In genomic region chr10:99451499-99451788, GRCh38 we compare ENCODE assay signal across 21 cellular contexts. TPM values are rescaled to one million over a fixed set of nuclear protein-coding genes. Genes with fewer than 3 reads are reported as not detected.
DNase-seq lines count a peak whose midpoint lies in the region; ATAC-seq, FAIRE-seq and TF ChIP-seq lines count a peak whose summit lies in the region.
"Had no signal": no experiment of that assay in that cellular context is flagged by ENCODE, and none has a peak within 500 bp of the region (broad histone marks: within the 10 kb centered on the region; RNA-seq: fewer than 3 reads in every experiment).

No MANE protein-coding gene starts in this region.

- in situ Hi-C loops in transverse colon (cut with MboI; ENCODE audit: low pct_ligation_motif_present in 1 of 4, low pct_unique_long_range_greater_than_20kb in 1 of 4, low sequenced_read_pairs in 3 of 4) = no loop called here

- no peaks in the 10 kb centered on the region for H3K79me1 ChIP-seq in H1 (ENCODE audit: low read depth, low read length)

- no peak overlapping the region for H3K56ac ChIP-seq in H1 (replicated peaks; ENCODE audit: insufficient read length, low read depth, low read length)

- no peak overlapping the region for H2AK5ac ChIP-seq in H1 (ENCODE audit: low read depth, low read length)

- H3K4me1 ChIP-seq in HUES6 (ENCODE audit: control insufficient read depth, insufficient read depth, low read length) (peaks cover 24% of the 10 kb centered on the region), H1 (replicated peaks in 1 of 4; ENCODE audit: control insufficient read depth in 3 of 4, insufficient read depth in 4 of 4, low read length in 3 of 4) (peaks cover 3 to 10% (median 8%) of the 10 kb centered on the region in 4 experiments; a peak in 6 of 7 replicates), lower lobe of right lung (no peaks in the 10 kb centered on the region), transverse colon (no peaks in the 10 kb centered on the region)

- H3K23ac ChIP-seq in H1 (ENCODE audit: insufficient read length) = no peak overlapping the region

- FAIRE-seq in H1 (lab: Jason Lieb, UNC) = peak; percentile 13

- H3K79me2 ChIP-seq in H1 (ENCODE audit: control insufficient read depth in 1 of 2, insufficient read depth in 2 of 2, low read length in 2 of 2) = no peaks in the 10 kb centered on the region

- WGBS in H1 (ENCODE audit: extremely low coverage in 1 of 2, insufficient coverage in 1 of 2, insufficient read length in 1 of 2, insufficient replicate concordance in 2 of 2, low coverage in 1 of 2, low lambda C conversion rate in 2 of 2, missing lambda C conversion rate in 1 of 2), 2 experiments = 61% methylated on average over 5 of the region's 5 CpGs; no CpG with 5 or more reads in 1 of the 2 experiments
- 46 to 56% methylated on average over 5 of the region's 5 CpGs for WGBS in transverse colon (ENCODE audit: low coverage in 1 of 2), 2 donors

- peak overlapping the region in 1 of 2 experiments; percentile 48; a peak in 3 of 4 replicates for H3K4me2 ChIP-seq in H1 (ENCODE audit: insufficient read depth in 1 of 2, low read depth in 2 of 2, low read length in 2 of 2)

- H2AFZ ChIP-seq in H1 (ENCODE audit: low read length) = no peak overlapping the region; the same call in 1 of the 2 replicates

- H3K18ac ChIP-seq in H1 (ENCODE audit: extremely low read depth, low read length) = no peak overlapping the region

- no peak overlapping the region for H2BK5ac ChIP-seq in H1 (ENCODE audit: low read depth, low read length)

- CTCF ChIA-PET in H1 (lab: Charles Lee; ENCODE audit: partially characterized antibody) = interaction anchor here (0.7 to 6.6 kb wide), 7 partner anchors 9 to 162 kb away, joined by 3 to 44 read pairs (median 4); no protein-coding TSS in a partner anchor

- no peak overlapping the region for H3K14ac ChIP-seq in H1 (ENCODE audit: insufficient read length)

- no peak overlapping the region for H2BK120ac ChIP-seq in H1 (replicated peaks; ENCODE audit: low read depth, low read length)

- no peaks in the 10 kb centered on the region for H4K20me1 ChIP-seq in H1 (replicated peaks in 1 of 2; ENCODE audit: control insufficient read depth in 1 of 2, insufficient read depth in 2 of 2, low read length in 2 of 2)

- H4K91ac ChIP-seq in H1 (replicated peaks; ENCODE audit: insufficient read length, low read length) = no peak overlapping the region

- H4K5ac ChIP-seq in H1 (ENCODE audit: insufficient read length, low read depth, low read length) = no peak overlapping the region

- H3K27me3 ChIP-seq in HUES6 (ENCODE audit: control insufficient read depth, insufficient read depth, low read length) (peaks cover 8% of the 10 kb centered on the region; the same call in 1 of the 2 replicates), H1 (replicated peaks in 1 of 4; ENCODE audit: control insufficient read depth in 3 of 4, extremely low read depth in 1 of 4, insufficient read depth in 3 of 4, low read length in 3 of 4) (peaks cover 0 to under 1% (median 0%) of the 10 kb centered on the region in 4 experiments; a peak in 2 of 7 replicates), lower lobe of right lung (ENCODE audit: low read depth) (peaks cover 37% of the 10 kb centered on the region), transverse colon (peaks cover 45% of the 10 kb centered on the region)

- no peak overlapping the region for H2BK12ac ChIP-seq in H1 (ENCODE audit: low read depth, low read length)

- TF ChIP-seq RAD21 in H1 (IDR thresholded peaks at IDR 0.05 in 1 of 2, conservative IDR thresholded peaks at IDR 0.05 in 1 of 2; ENCODE audit: low read depth in 2 of 2, low read length in 2 of 2) = no peak

- H4K8ac ChIP-seq in H1 (ENCODE audit: extremely low read depth, insufficient read depth, low read length) = no peak overlapping the region

- H3K36me3 ChIP-seq in HUES6 (ENCODE audit: control insufficient read depth, insufficient read depth, low read length) (no peaks in the 10 kb centered on the region), H1 (ENCODE audit: control insufficient read depth in 2 of 4, insufficient read depth in 4 of 4, low read length in 3 of 4) (no peaks in the 10 kb centered on the region), lower lobe of right lung (no peaks in the 10 kb centered on the region), transverse colon (no peaks in the 10 kb centered on the region)

- H3K4ac ChIP-seq in H1 (replicated peaks; ENCODE audit: insufficient read length, low read depth, low read length) = no peak overlapping the region

- peak overlapping the region; percentile 15; the same call in 1 of the 2 replicates for H3K4me3 ChIP-seq in HUES6 (ENCODE audit: low read depth, low read length)
- H3K4me3 ChIP-seq in H1 (ENCODE audit: extremely low read depth in 1 of 4, insufficient read depth in 2 of 4, low read depth in 3 of 4, low read length in 4 of 4) = peak overlapping the region in 1 of 4 experiments; percentile 31; a peak in 1 of 8 replicates
- no peak overlapping the region for H3K4me3 ChIP-seq in lower lobe of right lung
- H3K4me3 ChIP-seq in transverse colon = no peak overlapping the region

- DNase-seq in H1 (ENCODE audit: low read depth in 1 of 2, low spot score in 2 of 2) (no peak), lower lobe of right lung (no peak), transverse colon (no peak), posterior cingulate gyrus (no peak), NCI-H1694 (lab: John Stamatoyannopoulos, UW) (no peak), CD1c-positive myeloid dendritic cell (ENCODE audit: extremely low spot score) (no peak)
- DNase-seq: ACHN, C1 segment of cervical spinal cord, DMS 273 treated with DMSO at 0.1 percent for 48 hours, DND-41, H7, KG1, MV-4-11, NCI-H187 treated with DMSO at 0.1 percent for 48 hours, NCI-H2227 treated with DMSO at 0.1 percent for 48 hours, NCI-H510A treated with DMSO at 0.1 percent for 48 hours, RPMI8226, SIG-M5 had no signal

- H3K9ac ChIP-seq in HUES6 (ENCODE audit: low read length) (no peak overlapping the region), H1 (replicated peaks in 1 of 4; ENCODE audit: extremely low read depth in 1 of 4, low read depth in 3 of 4, low read length in 3 of 4) (no peak overlapping the region)

- H2BK20ac ChIP-seq in H1 (ENCODE audit: low read length) = no peak overlapping the region

- intact Hi-C loops in lower lobe of right lung (cut with DNase I) = no loop called here
- intact Hi-C loops in transverse colon (cut with DNase I; ENCODE audit: low total_unique reads) = no loop called here
- intact Hi-C loops in posterior cingulate gyrus (cut with DNase I) = no loop called here

- H3K9me3 ChIP-seq in HUES6 (ENCODE audit: control insufficient read depth, insufficient read depth, low read depth, low read length) (no peaks in the 10 kb centered on the region), H1 (ENCODE audit: insufficient read depth in 2 of 2, low read depth in 1 of 2, low read length in 1 of 2) (no peaks in the 10 kb centered on the region), lower lobe of right lung (no peaks in the 10 kb centered on the region), transverse colon (no peaks in the 10 kb centered on the region)

- ATAC-seq in lower lobe of right lung = no peak
- ATAC-seq: SK-N-SH treated with all-trans-retinoic acid at 6 μM for 48 hours had no signal

- no peak for TF ChIP-seq EP300 in H1 (IDR thresholded peaks at IDR 0.05; ENCODE audit: borderline replicate concordance in 1 of 2, low read depth in 2 of 2, low read length in 2 of 2)
- no peak for TF ChIP-seq EP300 in transverse colon (IDR thresholded peaks at IDR 0.05; ENCODE audit: low read depth)

- H3K23me2 ChIP-seq in H1 (ENCODE audit: low read depth, low read length) = no peaks in the 10 kb centered on the region

- no peak for TF ChIP-seq CTCF in H1 (IDR thresholded peaks at IDR 0.05; ENCODE audit: control extremely low read depth in 1 of 3, insufficient read depth in 1 of 3, low read depth in 1 of 3, low read length in 3 of 3)
- no peak for TF ChIP-seq CTCF in lower lobe of right lung (IDR thresholded peaks at IDR 0.05)
- TF ChIP-seq CTCF in transverse colon (IDR thresholded peaks at IDR 0.05) = no peak

- POLR2A ChIA-PET in H1 (lab: Charles Lee; ENCODE audit: partially characterized antibody) = interaction anchor here (0.8 to 1.6 kb wide), 4 partner anchors 12 to 170 kb away, joined by 3 to 5 read pairs (median 4); partner anchors contain the start of gene GOT1

- H2BK15ac ChIP-seq in H1 (ENCODE audit: low read length) = no peak overlapping the region

- no peak for TF ChIP-seq POLR2A in H1 (IDR thresholded peaks at IDR 0.05; ENCODE audit: control extremely low read depth in 1 of 2, low read depth in 2 of 2, low read length in 2 of 2)
- TF ChIP-seq POLR2A in transverse colon (IDR thresholded peaks at IDR 0.05) = no peak

- H3K27ac ChIP-seq in HUES6 (ENCODE audit: low read depth, low read length) (no peak overlapping the region), H1 (ENCODE audit: low read depth, low read length) (no peak overlapping the region), lower lobe of right lung (peak overlapping the region; percentile 9), transverse colon (peak overlapping the region; percentile 48 to 70 (median 66))
- H3K27ac ChIP-seq: HL-60 had no signal

TF ChIP-seq in H1, 55 proteins besides CTCF, POLR2A, EP300 and RAD21:
- TF ChIP-seq SP1 (IDR thresholded peaks at IDR 0.05; ENCODE audit: low read depth, low read length) (no peak), YY1 (IDR thresholded peaks at IDR 0.05; ENCODE audit: low read depth, low read length) (no peak), ATF2 (IDR thresholded peaks at IDR 0.05; ENCODE audit: low read length) (no peak), TAF7 (optimal IDR thresholded peaks at IDR 0.05; ENCODE audit: borderline replicate concordance, low read depth, low read length) (no peak)

RNA-seq across cellular contexts. Expression of gene GOT1, which starts 21.0 kb away (rescaled TPM):
- 45.6 and 47.0 TPM in 2 replicates for total RNA-seq in H1 (2021; fragmentation: NEBNext Ultra II Directional; extraction: Animal tissue kit (Norgen Biotek cat#: 25700))
- 16.7 and 22.3 TPM in 2 replicates for polyA plus RNA-seq in H1 (2011; rRNA removed)
- 24.6 TPM for polyA plus RNA-seq in H1 (2011; cell fraction: cytosol; rRNA removed)
- polyA plus RNA-seq in H1 (2011; cell fraction: nucleus; rRNA removed) = 35.1 TPM
- 40.8 to 48.8 TPM (median 45.7 TPM) in 4 replicates for polyA plus RNA-seq in H1 (2012, experiment 1 of 2)
- 24.7 TPM for polyA plus RNA-seq in H1 (2012, experiment 2 of 2)
- polyA plus RNA-seq in H1 (2013, experiment 1 of 2) = 29.7 TPM
- 33.6 TPM for polyA plus RNA-seq in H1 (2013, experiment 2 of 2)
- polyA minus RNA-seq in H1 (2011; rRNA and poly(A)+ RNA removed) = 31.2 and 37.8 TPM in 2 replicates
- polyA minus RNA-seq in H1 (2011; cell fraction: cytosol; rRNA and poly(A)+ RNA removed) = 14.0 TPM
- 16.5 TPM for polyA minus RNA-seq in H1 (2011; cell fraction: nucleus; rRNA and poly(A)+ RNA removed)
- total RNA-seq in lower lobe of right lung (16.9 TPM), transverse colon (10 to 100 TPM; 54.5 to 94.3 (median 82.3) TPM)

Comparison
In these comparisons a context has a peak if more than half of its experiments do, and no peak if none do; other contexts are left out.
1. H3K27ac ChIP-seq: peak in lower lobe of right lung (single experiment) and transverse colon (4 of 4); none in HUES6 (single experiment) and H1 (single experiment).